27 cellular contexts compared by ENCODE assay signal in the genomic region with DNA sequence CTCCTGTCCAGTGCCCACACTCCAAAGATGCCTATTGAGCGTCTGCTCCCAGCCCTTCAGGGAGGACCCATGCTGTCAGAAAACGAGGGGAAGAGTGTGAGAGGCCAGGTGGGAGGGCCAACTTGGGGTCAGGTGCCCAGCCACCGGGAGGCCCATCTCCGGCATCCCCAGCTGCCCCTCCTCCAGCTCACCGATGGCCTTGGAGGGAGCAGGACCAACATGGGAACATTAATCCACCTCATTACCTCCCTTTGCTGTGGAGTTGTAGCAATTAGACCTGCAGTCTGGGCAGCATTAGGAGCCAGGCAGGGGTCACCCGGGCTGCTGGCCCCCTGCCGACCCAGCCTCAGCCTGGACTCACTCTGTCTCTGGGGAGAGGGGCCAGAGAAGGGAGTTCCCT.
"Had no signal": no experiment of that assay in that cellular context is flagged by ENCODE, and none has a peak within 500 bp of the region (broad histone marks: within the 10 kb centered on the region; RNA-seq: fewer than 3 reads in every experiment).

No MANE protein-coding gene starts in this region.

- H3K9me3 Mint-ChIP-seq: activated CD4-positive, alpha-beta T cell treated with anti-CD3 and anti-CD28 coated beads, Interleukin-2, amount 10 ng/mL, durations not matched to agents 7 days and 5 days; T-helper 1 cell treated with Interleukin-12 subunit alpha and Interleukin-12 subunit beta and Interleukin-4 antibody, amounts not matched to agents 30 μg/mL and 1 μg/mL, for 36 hours had no signal

- H3K4me1 Mint-ChIP-seq: activated B cell treated with CpG ODN at 0.5 μM for 24 hours; activated CD4-positive, alpha-beta T cell treated with anti-CD3 and anti-CD28 coated beads, Interleukin-2, amount 10 ng/mL, durations not matched to agents 7 days and 5 days; activated naive CD8-positive, alpha-beta T cell treated with anti-CD3 and anti-CD28 coated beads for 36 hours; activated T-helper 17 cell treated with anti-CD3 and anti-CD28 coated beads, Interleukin-2, amount 50 U/mL, for 72 hours had no signal

- H3K27ac Mint-ChIP-seq: activated B cell treated with CpG ODN at 0.5 μM for 24 hours; activated CD4-positive, alpha-beta memory T cell treated with anti-CD3 and anti-CD28 coated beads for 36 hours; activated CD4-positive, alpha-beta T cell treated with anti-CD3 and anti-CD28 coated beads, Interleukin-2, amount 10 ng/mL, durations not matched to agents 7 days and 5 days; activated naive CD4-positive, alpha-beta T cell treated with anti-CD3 and anti-CD28 coated beads for 36 hours; activated naive CD8-positive, alpha-beta T cell treated with anti-CD3 and anti-CD28 coated beads for 36 hours; activated T-helper 17 cell treated with anti-CD3 and anti-CD28 coated beads, Interleukin-2, amount 50 U/mL, for 72 hours; T-helper 1 cell treated with Interleukin-12 subunit alpha and Interleukin-12 subunit beta and Interleukin-4 antibody, amounts not matched to agents 30 μg/mL and 1 μg/mL, for 36 hours had no signal

- H3K36me3 ChIP-seq: breast epithelium, Peyer's patch had no signal

- H3K4me3 ChIP-seq: breast epithelium, K562, Peyer's patch had no signal

- H3K4me3 Mint-ChIP-seq: activated B cell treated with CpG ODN at 0.5 μM for 24 hours; activated CD4-positive, alpha-beta memory T cell treated with anti-CD3 and anti-CD28 coated beads for 36 hours; activated CD4-positive, alpha-beta T cell treated with anti-CD3 and anti-CD28 coated beads, Interleukin-2, amount 10 ng/mL, durations not matched to agents 7 days and 5 days; activated naive CD4-positive, alpha-beta T cell treated with anti-CD3 and anti-CD28 coated beads for 36 hours; activated naive CD8-positive, alpha-beta T cell treated with anti-CD3 and anti-CD28 coated beads for 36 hours; activated T-cell treated with anti-CD3 and anti-CD28 coated beads, Interleukin-2, amount 50 U/mL, for 4 hours; activated T-helper 17 cell treated with anti-CD3 and anti-CD28 coated beads, Interleukin-2, amount 50 U/mL, for 72 hours; T-helper 1 cell treated with Interleukin-12 subunit alpha and Interleukin-12 subunit beta and Interleukin-4 antibody, amounts not matched to agents 30 μg/mL and 1 μg/mL, for 36 hours had no signal

- H3K36me3 Mint-ChIP-seq: activated CD4-positive, alpha-beta memory T cell treated with anti-CD3 and anti-CD28 coated beads for 36 hours; activated naive CD8-positive, alpha-beta T cell treated with anti-CD3 and anti-CD28 coated beads for 36 hours had no signal

- H3K27me3 ChIP-seq: Peyer's patch had no signal

- ATAC-seq: activated T-cell treated with anti-CD3 and anti-CD28 coated beads, Interleukin-2, amount 50 U/mL, for 4 hours; activated T-helper 17 cell treated with anti-CD3 and anti-CD28 coated beads, Interleukin-2, amount 50 U/mL, for 72 hours; K562 had no signal

- DNase-seq: activated B cell treated with CpG ODN at 0.5 μM for 24 hours; activated CD4-positive, alpha-beta memory T cell treated with anti-CD3 and anti-CD28 coated beads for 36 hours; activated CD4-positive, alpha-beta T cell treated with anti-CD3 and anti-CD28 coated beads for 1 hour; activated CD4-positive, alpha-beta T cell treated with anti-CD3 and anti-CD28 coated beads, Interleukin-2, amount 10 ng/mL, durations not matched to agents 7 days and 5 days; activated CD8-positive, alpha-beta memory T cell treated with anti-CD3 and anti-CD28 coated beads for 24 hours; activated gamma-delta T cell; activated naive CD4-positive, alpha-beta T cell treated with anti-CD3 and anti-CD28 coated beads for 36 hours; activated naive CD8-positive, alpha-beta T cell treated with anti-CD3 and anti-CD28 coated beads for 36 hours; activated T-cell treated with anti-CD3 and anti-CD28 coated beads, Interleukin-2, amount 50 U/mL, for 4 hours; caudate nucleus; Karpas-422; MM.1S; NCI-H1105; NCI-H1436 treated with DMSO at 0.1 percent for 48 hours; NCI-H1930; NCI-H2171; NCI-H2227 treated with DMSO at 0.1 percent for 48 hours; NCI-H446 treated with DMSO at 0.1 percent for 48 hours; NCI-H524 treated with DMSO at 0.1 percent for 48 hours; NCI-H774; NK-92 treated with Interleukin-12 subunit alpha and Interleukin-12 subunit beta, amount 100 ng/mL, for 24 hours; Peyer's patch; SHP77 treated with DMSO at 0.1 percent for 48 hours had no signal
